In genomic region chr12:47828008-47828966, GRCh38 we compare ENCODE assay signal across 11 cellular contexts. TPM values are rescaled to one million over a fixed set of nuclear protein-coding genes. Genes with fewer than 3 reads are reported as not detected.
DNase-seq lines count a peak whose midpoint lies in the region; ATAC-seq and TF ChIP-seq lines count a peak whose summit lies in the region.
"Had no signal": no experiment of that assay in that cellular context is flagged by ENCODE, and none has a peak within 500 bp of the region (broad histone marks: within the 10 kb centered on the region; RNA-seq: fewer than 3 reads in every experiment).

No MANE protein-coding gene starts in this region.

- POLR2A ChIA-PET in MCF 10A (lab: Yijun Ruan, JAX) = interaction anchor here (0.5 to 5.3 kb wide), 20 partner anchors 9 to 355 kb away, joined by 3 to 110 read pairs (median 4); partner anchors contain the start of genes CCDC184, HDAC7, PFKM and RAPGEF3

- TF ChIP-seq EP300 in tibial nerve (IDR thresholded peaks at IDR 0.05) = no peak

- peak overlapping the region; percentile 87 for H2AK5ac ChIP-seq in mesendoderm (ENCODE audit: low read length)

- H3K36me3 ChIP-seq in mesendoderm (ENCODE audit: control insufficient read depth, insufficient read depth, low read length) = no peaks in the 10 kb centered on the region
- H3K36me3 ChIP-seq in tibial nerve = no peaks in the 10 kb centered on the region

- H2BK120ac ChIP-seq in mesendoderm (ENCODE audit: low read depth, low read length) = no peak overlapping the region

- no peak for DNase-seq in activated CD4-positive, alpha-beta T cell treated with anti-CD3 and anti-CD28 coated beads, Interleukin-2, amount 10 ng/mL, durations not matched to agents 24 days and 14 days
- DNase-seq in activated CD4-positive, alpha-beta T cell treated with anti-CD3 and anti-CD28 coated beads for 1 hour = no peak
- DNase-seq in MCF 10A (ENCODE audit: unreplicated experiment) = no peak
- no peak for DNase-seq in mesendoderm
- no peak for DNase-seq in tibial nerve (ENCODE audit: low spot score in 2 of 2)
- no peak for DNase-seq in stimulated activated naive CD4-positive, alpha-beta T cell (lab: John Stamatoyannopoulos, UW)
- DNase-seq in EL = no peak
- DNase-seq: activated CD8-positive, alpha-beta memory T cell treated with anti-CD3 and anti-CD28 coated beads, Interleukin-2, amount 50 U/mL, for 4 hours; NK-92 treated with Interleukin-12 subunit alpha and Interleukin-12 subunit beta, amount 100 ng/mL, for 24 hours had no signal

- TF ChIP-seq CTCF in MCF 10A (IDR thresholded peaks at IDR 0.05; ENCODE audit: unreplicated experiment) (no peak), tibial nerve (IDR thresholded peaks at IDR 0.05) (no peak)

- no peak for ATAC-seq in HG03039 (IDR thresholded peaks at IDR 0.05; ENCODE audit: unreplicated experiment)

- peak overlapping the region; percentile 93 for H3K27ac Mint-ChIP-seq in activated CD4-positive, alpha-beta T cell treated with anti-CD3 and anti-CD28 coated beads, Interleukin-2, amount 10 ng/mL, durations not matched to agents 24 days and 14 days
- H3K27ac Mint-ChIP-seq in MCF 10A (ENCODE audit: low read depth, unreplicated experiment) = peak overlapping the region; percentile 80
- H3K27ac Mint-ChIP-seq: IgD-negative memory B cell had no signal

- no peak overlapping the region for H2BK15ac ChIP-seq in mesendoderm (replicated peaks; ENCODE audit: low read depth)

- no peak overlapping the region for H3K4me2 ChIP-seq in mesendoderm (ENCODE audit: low read length)

- CTCF ChIA-PET in MCF 10A (lab: Yijun Ruan, JAX) = interaction anchor here (0.5 to 19.9 kb wide), 17 partner anchors 8 to 1090 kb away, joined by 3 to 622 read pairs (median 3); partner anchors contain the start of genes RAPGEF3, SLC48A1 and VDR

- peak overlapping the region; percentile 76 for H3K4me3 Mint-ChIP-seq in activated CD4-positive, alpha-beta T cell treated with anti-CD3 and anti-CD28 coated beads, Interleukin-2, amount 10 ng/mL, durations not matched to agents 24 days and 14 days
- H3K4me3 Mint-ChIP-seq in MCF 10A (ENCODE audit: unreplicated experiment) = peak overlapping the region; percentile 66
- H3K4me3 Mint-ChIP-seq: IgD-negative memory B cell had no signal

- intact Hi-C loops in activated CD4-positive, alpha-beta T cell treated with anti-CD3 and anti-CD28 coated beads, Interleukin-2, amount 10 ng/mL, durations not matched to agents 24 days and 14 days (cut with micrococcal nuclease) = no loop called here
- intact Hi-C loops in MCF 10A (cut with micrococcal nuclease) = loop anchor here (10.0 kb wide), 1 partner anchor 743 kb away; no protein-coding TSS in a partner anchor

- H2BK5ac ChIP-seq in mesendoderm (ENCODE audit: low read length) = no peak overlapping the region

- no peaks in the 10 kb centered on the region for H3K9me3 ChIP-seq in tibial nerve

- H3K4ac ChIP-seq in mesendoderm (ENCODE audit: low read depth, low read length) = no peak overlapping the region

- H3K79me2 ChIP-seq in mesendoderm (ENCODE audit: control insufficient read depth, insufficient read depth, low read length) = no peaks in the 10 kb centered on the region

- peak overlapping the region; percentile 28 for H3K27ac ChIP-seq in mesendoderm (ENCODE audit: low read depth, low read length)
- H3K27ac ChIP-seq in tibial nerve = peak overlapping the region; percentile 7 to 99 (median 81)

- H3K9ac ChIP-seq in mesendoderm (ENCODE audit: low read length) = peak overlapping the region; percentile 20

- H3K4me1 ChIP-seq in mesendoderm (ENCODE audit: control insufficient read depth, low read depth, low read length) (peaks cover 8% of the 10 kb centered on the region), tibial nerve (peaks cover 0 to 70% (median 46%) of the 10 kb centered on the region in 4 donors)

- peaks cover 4% of the 10 kb centered on the region for H3K9me3 Mint-ChIP-seq in activated CD4-positive, alpha-beta T cell treated with anti-CD3 and anti-CD28 coated beads, Interleukin-2, amount 10 ng/mL, durations not matched to agents 24 days and 14 days
- H3K9me3 Mint-ChIP-seq in MCF 10A (ENCODE audit: unreplicated experiment) = no peaks in the 10 kb centered on the region
- H3K9me3 Mint-ChIP-seq: IgD-negative memory B cell had no signal

- peak overlapping the region; percentile 32 for H3K18ac ChIP-seq in mesendoderm (ENCODE audit: low read length)

- no peaks in the 10 kb centered on the region for H3K27me3 Mint-ChIP-seq in activated CD4-positive, alpha-beta T cell treated with anti-CD3 and anti-CD28 coated beads, Interleukin-2, amount 10 ng/mL, durations not matched to agents 24 days and 14 days
- no peaks in the 10 kb centered on the region for H3K27me3 Mint-ChIP-seq in MCF 10A (ENCODE audit: insufficient read depth, unreplicated experiment)
- H3K27me3 Mint-ChIP-seq: IgD-negative memory B cell had no signal

- no peak overlapping the region for H3K23ac ChIP-seq in mesendoderm (ENCODE audit: low read length)

- no peaks in the 10 kb centered on the region for H3K79me1 ChIP-seq in mesendoderm (ENCODE audit: low read length)

- no peak overlapping the region for H4K5ac ChIP-seq in mesendoderm (ENCODE audit: low read length)

- peak overlapping the region; percentile 68 for H3K56ac ChIP-seq in mesendoderm (ENCODE audit: low read length)

- no TSS peak for BruUV-seq in MCF 10A (replicated peaks; lab: Mats Ljungman, UMichigan)

- no CpG with 5 or more reads among the region's 14 CpGs for WGBS in mesendoderm (ENCODE audit: extremely low coverage, insufficient coverage, low lambda C conversion rate)
- WGBS in tibial nerve, 2 donors = 47 to 51% methylated on average over 12 to 14 of the region's 14 CpGs

- peak overlapping the region; percentile 30 for H4K8ac ChIP-seq in mesendoderm (ENCODE audit: low read depth, low read length)

- peaks cover 7% of the 10 kb centered on the region for H3K36me3 Mint-ChIP-seq in activated CD4-positive, alpha-beta T cell treated with anti-CD3 and anti-CD28 coated beads, Interleukin-2, amount 10 ng/mL, durations not matched to agents 24 days and 14 days (ENCODE audit: low read depth)
- H3K36me3 Mint-ChIP-seq in MCF 10A (ENCODE audit: insufficient read depth, unreplicated experiment) = no peaks in the 10 kb centered on the region
- H3K36me3 Mint-ChIP-seq: IgD-negative memory B cell had no signal

- H3K27me3 ChIP-seq in mesendoderm (ENCODE audit: insufficient read depth, low read length, poor library complexity) (no peaks in the 10 kb centered on the region), tibial nerve (no peaks in the 10 kb centered on the region)

- H3K4me3 ChIP-seq in mesendoderm (ENCODE audit: low read length) (no peak overlapping the region), tibial nerve (no peak overlapping the region)

- no peak for TF ChIP-seq POLR2A in tibial nerve (IDR thresholded peaks at IDR 0.05)

- H3K4me1 Mint-ChIP-seq in activated CD4-positive, alpha-beta T cell treated with anti-CD3 and anti-CD28 coated beads, Interleukin-2, amount 10 ng/mL, durations not matched to agents 24 days and 14 days = peaks cover 83% of the 10 kb centered on the region
- H3K4me1 Mint-ChIP-seq in MCF 10A (ENCODE audit: insufficient read depth, unreplicated experiment) = peaks cover 64% of the 10 kb centered on the region

RNA-seq across cellular contexts. Expression of gene HDAC7, which starts 8.6 kb away (rescaled TPM):
- 405 and 419 TPM in 2 replicates for total RNA-seq in activated CD4-positive, alpha-beta T cell treated with anti-CD3 and anti-CD28 coated beads, Interleukin-2, amount 10 ng/mL, durations not matched to agents 24 days and 14 days
- total RNA-seq in MCF 10A (2022) (65.0 and 80.1 TPM in 2 replicates), tibial nerve (100 to 1,000 TPM in 2 of 4 donors, 10 to 100 TPM in 2; 90.4 to 186 (median 98.4) TPM)
- polyA plus RNA-seq in mesendoderm (2013, experiment 1 of 2) = 50.1 TPM
- 51.3 TPM for polyA plus RNA-seq in mesendoderm (2013, experiment 2 of 2)

RNA-seq across cellular contexts. Expression of gene SLC48A1, which starts 55.2 kb away (rescaled TPM):
- 10.7 and 12.3 TPM in 2 replicates for total RNA-seq in activated CD4-positive, alpha-beta T cell treated with anti-CD3 and anti-CD28 coated beads, Interleukin-2, amount 10 ng/mL, durations not matched to agents 24 days and 14 days
- total RNA-seq in MCF 10A (2022) = 19.4 and 20.2 TPM in 2 replicates
- 9.6 TPM for polyA plus RNA-seq in mesendoderm (2013, experiment 1 of 2)
- polyA plus RNA-seq in mesendoderm (2013, experiment 2 of 2) = 9.2 TPM
- 10 to 100 TPM; 24.6 to 37.9 (median 33.8) TPM for total RNA-seq in tibial nerve
